ENCODE assay signal across 1 cellular context in genomic region chr6:33313709-33314514, GRCh38.
TF ChIP-seq lines count a peak whose summit lies in the region.

TAPBP (minus strand) TSS chr6:33314078; CDS start chr6:33314041, 37 bp downstream.

TF ChIP-seq in K562, 482 proteins besides CTCF, POLR2A, EP300 and RAD21 (continued from another document and continues in another):
- TF ChIP-seq MXD1 (CRISPR knock-in tag; IDR thresholded peaks at IDR 0.05; ENCODE audit: borderline replicate concordance, poor library complexity, severe bottlenecking) (no peak), MNT (conservative IDR thresholded peaks at IDR 0.05) (peak in 1 of 2 experiments; percentile 11; a peak in 1 of 4 replicates), KDM5B (IDR thresholded peaks at IDR 0.05; ENCODE audit: insufficient replicate concordance, low read depth, low read length) (peak; percentile 68), ZNF445 (CRISPR knock-in tag; IDR thresholded peaks at IDR 0.05; ENCODE audit: low read depth) (no peak), CAMTA2 (CRISPR knock-in tag; conservative IDR thresholded peaks at IDR 0.05) (no peak; the same call in 1 of the 2 replicates), TBP (optimal IDR thresholded peaks at IDR 0.05; ENCODE audit: low read depth, low read length) (peak; percentile 25), ZNF79 (CRISPR knock-in tag; IDR thresholded peaks at IDR 0.05; ENCODE audit: low read depth) (no peak), RBM39 (optimal IDR thresholded peaks at IDR 0.05; ENCODE audit: low read depth, low read length) (no peak), CXXC5 (CRISPR knock-in tag; IDR thresholded peaks at IDR 0.05) (0 out of 2 replicates have a peak, but pooled peaks have one; percentile 15), HMGN3 (IDR thresholded peaks at IDR 0.05; ENCODE audit: borderline replicate concordance, extremely low read depth, insufficient read length, low read depth, low read length) (peak; percentile 11), ZMIZ1 (IDR thresholded peaks at IDR 0.05; ENCODE audit: low read depth in 2 of 2, low read length in 2 of 2) (no peak), PHB2 (IDR thresholded peaks at IDR 0.05; ENCODE audit: low read depth) (no peak), MAX (CRISPR knock-in tag; IDR thresholded peaks at IDR 0.05) (no peak), SAP30 (IDR thresholded peaks at IDR 0.05; ENCODE audit: borderline replicate concordance, insufficient read depth, low read depth, low read length, poor library complexity, severe bottlenecking) (peak; percentile 51), CLOCK (CRISPR knock-in tag; IDR thresholded peaks at IDR 0.05; ENCODE audit: borderline replicate concordance) (no peak), GTF2F1 (IDR thresholded peaks at IDR 0.05; ENCODE audit: low read depth, low read length) (no peak), SMAD3 (CRISPR knock-in tag; conservative IDR thresholded peaks at IDR 0.05) (no peak), RBM15 (IDR thresholded peaks at IDR 0.05; ENCODE audit: insufficient read depth, low read length) (no peak), FOSL1 (tag; conservative IDR thresholded peaks at IDR 0.05) (0 out of 2 replicates have a peak, but pooled peaks have one; percentile 3), CREB3 (tag; conservative IDR thresholded peaks at IDR 0.05; ENCODE audit: low read depth) (no peak), ZNF592 (IDR thresholded peaks at IDR 0.05) (no peak), TCF3 (CRISPR knock-in tag; IDR thresholded peaks at IDR 0.05) (0 out of 2 replicates have a peak, but pooled peaks have one; percentile 12), ZNF551 (CRISPR knock-in tag; IDR thresholded peaks at IDR 0.05) (no peak), POLR2G (IDR thresholded peaks at IDR 0.05; ENCODE audit: low read depth, low read length) (peak; percentile 87), HMG20B (CRISPR knock-in tag; IDR thresholded peaks at IDR 0.05) (no peak), HDAC1 (IDR thresholded peaks at IDR 0.05) (peak in 1 of 2 experiments; percentile 26; a peak in 1 of 4 replicates), ZNF586 (CRISPR knock-in tag; conservative IDR thresholded peaks at IDR 0.05) (0 out of 2 replicates have a peak, but pooled peaks have one; percentile 46), MLLT1 (IDR thresholded peaks at IDR 0.05) (no peak), FOXO4 (CRISPR knock-in tag; IDR thresholded peaks at IDR 0.05) (no peak), ATF7 (IDR thresholded peaks at IDR 0.05) (0 out of 2 replicates have a peak, but pooled peaks have one; percentile 7), SOX6 (IDR thresholded peaks at IDR 0.05) (0 out of 2 replicates have a peak, but pooled peaks have one; percentile 11), CHCHD3 (CRISPR knock-in tag; IDR thresholded peaks at IDR 0.05) (no peak), CEBPB (tag; IDR thresholded peaks at IDR 0.05) (no peak), NONO (IDR thresholded peaks at IDR 0.05; ENCODE audit: low read depth in 2 of 2, low read length in 1 of 2) (no peak), NCOR1 (IDR thresholded peaks at IDR 0.05) (0 out of 2 replicates have a peak, but pooled peaks have one; percentile 1), HCFC1 (IDR thresholded peaks at IDR 0.05; ENCODE audit: low read depth, low read length) (peak; percentile 5; the same call in 1 of the 2 replicates), BDP1 (IDR thresholded peaks at IDR 0.05; ENCODE audit: insufficient read depth, insufficient read length) (no peak), ZNF24 (IDR thresholded peaks at IDR 0.05) (no peak), SPI1 (IDR thresholded peaks at IDR 0.05; ENCODE audit: borderline replicate concordance, low read depth, low read length) (peak; percentile 70; the same call in 1 of the 2 replicates), KDM4B (IDR thresholded peaks at IDR 0.05; ENCODE audit: borderline replicate concordance in 2 of 2, low read depth in 1 of 2) (no peak), ZNF589 (CRISPR knock-in tag; IDR thresholded peaks at IDR 0.05; ENCODE audit: low read depth) (no peak), MYC (IDR thresholded peaks at IDR 0.05; ENCODE audit: low read depth, low read length) (no peak; the same call in 1 of the 2 replicates), MYC (CRISPR knock-in tag; IDR thresholded peaks at IDR 0.05; ENCODE audit: borderline replicate concordance, low read depth) (peak; percentile 33; the same call in 1 of the 2 replicates), CEBPG (CRISPR knock-in tag; IDR thresholded peaks at IDR 0.05) (no peak), CEBPG (tag; conservative IDR thresholded peaks at IDR 0.05 in 1 of 2, IDR thresholded peaks at IDR 0.05 in 1 of 2) (no peak), IRF1 (CRISPR knock-in tag; IDR thresholded peaks at IDR 0.05; ENCODE audit: borderline replicate concordance) (peak; percentile 77; the same call in 1 of the 2 replicates), SREBF2 (CRISPR knock-in tag; IDR thresholded peaks at IDR 0.05) (no peak)
